In genomic region chr6:11197175-11197535, GRCh38 we compare ENCODE assay signal across 12 cellular contexts. TPM values are rescaled to one million over a fixed set of nuclear protein-coding genes. Genes with fewer than 3 reads are reported as not detected.
DNase-seq lines count a peak whose midpoint lies in the region; ATAC-seq and TF ChIP-seq lines count a peak whose summit lies in the region.
"Had no signal": no experiment of that assay in that cellular context is flagged by ENCODE, and none has a peak within 500 bp of the region (broad histone marks: within the 10 kb centered on the region; RNA-seq: fewer than 3 reads in every experiment).

No MANE protein-coding gene starts in this region.

- 69% methylated on average over 3 of the region's 3 CpGs for WGBS in suprapubic skin

- no peaks in the 10 kb centered on the region for H3K27me3 Mint-ChIP-seq in activated CD4-positive, alpha-beta T cell treated with anti-CD3 and anti-CD28 coated beads for 36 hours
- peaks cover 1 to 4% (median 2%) of the 10 kb centered on the region in 3 donors for H3K27me3 Mint-ChIP-seq in immature natural killer cell (ENCODE audit: low read depth in 3 of 3)
- H3K27me3 Mint-ChIP-seq: activated CD4-positive, alpha-beta memory T cell treated with anti-CD3 and anti-CD28 coated beads, Interleukin-2, amount 10 ng/mL, durations not matched to agents 7 days and 5 days had no signal

- CTCF ChIA-PET in activated CD4-positive, alpha-beta T cell treated with anti-CD3 and anti-CD28 coated beads for 36 hours (lab: Charles Lee) = interaction anchor here (3.3 kb wide), 1 partner anchor 299 kb away, joined by 10 read pairs; no protein-coding TSS in a partner anchor

- intact Hi-C loops in activated CD4-positive, alpha-beta T cell treated with anti-CD3 and anti-CD28 coated beads for 36 hours (cut with DNase I, micrococcal nuclease) = no loop called here

- peaks cover 9% of the 10 kb centered on the region for H3K36me3 ChIP-seq in suprapubic skin

- no peaks in the 10 kb centered on the region for H3K27me3 ChIP-seq in suprapubic skin

- TF ChIP-seq EP300 in suprapubic skin (IDR thresholded peaks at IDR 0.05) = no peak

- H3K27ac Mint-ChIP-seq in activated CD4-positive, alpha-beta T cell treated with anti-CD3 and anti-CD28 coated beads for 36 hours = peak overlapping the region; percentile 49
- peak overlapping the region; percentile 64 to 98 (median 86) for H3K27ac Mint-ChIP-seq in immature natural killer cell
- H3K27ac Mint-ChIP-seq: activated CD4-positive, alpha-beta memory T cell treated with anti-CD3 and anti-CD28 coated beads, Interleukin-2, amount 10 ng/mL, durations not matched to agents 7 days and 5 days; dendritic cell treated with granulocyte-macrophage colony-stimulating factor and Interleukin-4, amounts not matched to agents 40 ng/mL and 50 ng/mL, for 4 days had no signal

- H3K4me1 Mint-ChIP-seq in activated CD4-positive, alpha-beta T cell treated with anti-CD3 and anti-CD28 coated beads for 36 hours = peaks cover 32% of the 10 kb centered on the region
- H3K4me1 Mint-ChIP-seq in immature natural killer cell = peaks cover 80 to 88% of the 10 kb centered on the region in 2 donors

- no peak for ATAC-seq in activated CD4-positive, alpha-beta T cell treated with anti-CD3 and anti-CD28 coated beads for 36 hours
- ATAC-seq in SK-N-SH treated with all-trans-retinoic acid at 6 μM for 48 hours (peak; percentile 36), GM18858 (IDR thresholded peaks at IDR 0.05; ENCODE audit: unreplicated experiment) (no peak), GM18502 (IDR thresholded peaks at IDR 0.05; ENCODE audit: poor library complexity, unreplicated experiment) (no peak)
- ATAC-seq: PC-3 had no signal

- H3K4me1 ChIP-seq in suprapubic skin = peaks cover 12% of the 10 kb centered on the region

- POLR2A ChIA-PET in activated CD4-positive, alpha-beta T cell treated with anti-CD3 and anti-CD28 coated beads for 36 hours (lab: Charles Lee) = no interaction called here

- H3K27ac ChIP-seq in suprapubic skin = no peak overlapping the region

- no peaks in the 10 kb centered on the region for H3K9me3 Mint-ChIP-seq in activated CD4-positive, alpha-beta T cell treated with anti-CD3 and anti-CD28 coated beads for 36 hours (ENCODE audit: low read depth)
- H3K9me3 Mint-ChIP-seq in immature natural killer cell = no peaks in the 10 kb centered on the region
- H3K9me3 Mint-ChIP-seq: activated CD4-positive, alpha-beta memory T cell treated with anti-CD3 and anti-CD28 coated beads, Interleukin-2, amount 10 ng/mL, durations not matched to agents 7 days and 5 days; dendritic cell treated with granulocyte-macrophage colony-stimulating factor and Interleukin-4, amounts not matched to agents 40 ng/mL and 50 ng/mL, for 4 days had no signal

- H3K36me3 Mint-ChIP-seq in activated CD4-positive, alpha-beta T cell treated with anti-CD3 and anti-CD28 coated beads for 36 hours (ENCODE audit: low read depth) = peaks cover 45% of the 10 kb centered on the region
- H3K36me3 Mint-ChIP-seq in immature natural killer cell = peaks cover 29 to 36% (median 32%) of the 10 kb centered on the region in 3 donors

- DNase-seq in activated CD4-positive, alpha-beta T cell treated with anti-CD3 and anti-CD28 coated beads for 36 hours = no peak
- no peak for DNase-seq in activated CD4-positive, alpha-beta T cell treated with anti-CD3 and anti-CD28 coated beads for 48 hours
- DNase-seq in immature natural killer cell = no peak
- DNase-seq in stromal cell of bone marrow (ENCODE audit: low read depth) = peak; percentile 70
- no peak for DNase-seq in suprapubic skin (ENCODE audit: low spot score in 2 of 2)
- DNase-seq: activated CD4-positive, alpha-beta memory T cell treated with anti-CD3 and anti-CD28 coated beads, Interleukin-2, amount 10 ng/mL, durations not matched to agents 7 days and 5 days; MM.1S; PC-3 had no signal

- H3K4me3 ChIP-seq in suprapubic skin = no peak overlapping the region

- TF ChIP-seq POLR2A in suprapubic skin (IDR thresholded peaks at IDR 0.05) = no peak

- H3K9me3 ChIP-seq in suprapubic skin = no peaks in the 10 kb centered on the region

- H3K4me3 Mint-ChIP-seq in activated CD4-positive, alpha-beta T cell treated with anti-CD3 and anti-CD28 coated beads for 36 hours = no peak overlapping the region
- H3K4me3 Mint-ChIP-seq in immature natural killer cell = peak overlapping the region in 3 of 5 donors; percentile 37 to 69 (median 50)
- H3K4me3 Mint-ChIP-seq: activated CD4-positive, alpha-beta memory T cell treated with anti-CD3 and anti-CD28 coated beads, Interleukin-2, amount 10 ng/mL, durations not matched to agents 7 days and 5 days; dendritic cell treated with granulocyte-macrophage colony-stimulating factor and Interleukin-4, amounts not matched to agents 40 ng/mL and 50 ng/mL, for 4 days had no signal

- no peak for TF ChIP-seq CTCF in suprapubic skin (IDR thresholded peaks at IDR 0.05)

TF ChIP-seq in SK-N-SH treated with all-trans-retinoic acid at 6 μM for 48 hours, 23 proteins besides CTCF, POLR2A, EP300 and RAD21:
- TF ChIP-seq TSHZ2 (CRISPR knock-in tag; IDR thresholded peaks at IDR 0.05) (no peak), PPARA (CRISPR knock-in tag; IDR thresholded peaks at IDR 0.05; ENCODE audit: borderline replicate concordance) (no peak), SNAI2 (CRISPR knock-in tag; IDR thresholded peaks at IDR 0.05) (no peak), ZNF565 (CRISPR knock-in tag; conservative IDR thresholded peaks at IDR 0.05; ENCODE audit: low read depth) (no peak), RARB (CRISPR knock-in tag; IDR thresholded peaks at IDR 0.05) (no peak), ZFP3 (CRISPR knock-in tag; IDR thresholded peaks at IDR 0.05) (no peak), TOX (CRISPR knock-in tag; IDR thresholded peaks at IDR 0.05; ENCODE audit: borderline replicate concordance) (no peak), ISL1 (CRISPR knock-in tag; IDR thresholded peaks at IDR 0.05) (peak; percentile 80), ZC3H10 (CRISPR knock-in tag; IDR thresholded peaks at IDR 0.05) (no peak), BACH2 (CRISPR knock-in tag; IDR thresholded peaks at IDR 0.05; ENCODE audit: borderline replicate concordance) (no peak), CSDC2 (CRISPR knock-in tag; IDR thresholded peaks at IDR 0.05) (0 out of 2 replicates have a peak, but pooled peaks have one; percentile 39)

RNA-seq across cellular contexts. Expression of gene NEDD9, which starts 35.3 kb away (rescaled TPM):
- total RNA-seq in activated CD4-positive, alpha-beta T cell treated with anti-CD3 and anti-CD28 coated beads for 36 hours = 10 to 100 TPM; 23.6 to 27.3 TPM
- 10 to 100 TPM; 26.2 to 73.6 (median 27.6) TPM for polyA plus RNA-seq in immature natural killer cell
- total RNA-seq in suprapubic skin = 10 to 100 TPM; 18.3 to 29.8 (median 22.4) TPM
